8 cellular contexts compared by ENCODE assay signal in genomic region chr1:91282695-91283420, GRCh38.
A peak's percentile ranks its signal among the peaks of the same experiment; 100 is the strongest.
DNase-seq lines count a peak whose midpoint lies in the region.

No MANE protein-coding gene starts in this region.

- in situ Hi-C loops in GM23248 (cut with MboI): loop anchor here (25.0 kb wide), 1 partner anchor 654 kb away; the partner anchor contains the start of gene BRDT

- H3K9ac ChIP-seq in GM23248: peak overlapping the region; percentile 29; the same call in 1 of the 2 replicates

- peak overlapping the region; percentile 73 for H3K4me2 ChIP-seq in GM23248 (ENCODE audit: unreplicated experiment)

- H3K27me3 ChIP-seq in GM23248 (replicated peaks; ENCODE audit: insufficient read depth): no peaks in the 10 kb centered on the region

- H3K4me1 ChIP-seq in GM23248 (ENCODE audit: insufficient read depth): no peaks in the 10 kb centered on the region

- H2AFZ ChIP-seq in GM23248: peak overlapping the region; percentile 85

- no peaks in the 10 kb centered on the region for H3K9me3 ChIP-seq in GM23248 (ENCODE audit: low read depth)

- peak; percentile 91 for DNase-seq in DMS53 (lab: John Stamatoyannopoulos, UW)
- DNase-seq in GM23248: peak; percentile 79
- DNase-seq in NCI-H1436 treated with DMSO at 0.1 percent for 48 hours (lab: John Stamatoyannopoulos, UW): peak; percentile 2
- DNase-seq in T-helper 9 cell: peak; percentile 18
- DNase-seq in cerebellar cortex (ENCODE audit: low spot score): peak; percentile 79
- DNase-seq in kidney tubule cell (ENCODE audit: low spot score): peak; percentile 68
- peak; percentile 45 to 46 for DNase-seq in stimulated activated CD4-positive, alpha-beta T cell treated with anti-CD3 and anti-CD28 coated beads, Interleukin-2, amount 100 ng/mL, for 48 hours
- no peak for DNase-seq in activated T-helper 2 cell treated with anti-CD3 and anti-CD28 coated beads, Interferon-gamma antibody, Interleukin-2, Interleukin-4, amounts not matched to agents 10 μg/mL and 5 μg/mL and 100 μg/mL, durations not matched to agents 14 hours and 24 hours and 36 hours (ENCODE audit: low spot score)

- no peaks in the 10 kb centered on the region for H3K9me2 ChIP-seq in GM23248 (ENCODE audit: insufficient read depth)

- H3K4me3 Mint-ChIP-seq in activated T-helper 2 cell treated with anti-CD3 and anti-CD28 coated beads, Interferon-gamma antibody, Interleukin-2, Interleukin-4, amounts not matched to agents 10 μg/mL and 5 μg/mL and 100 μg/mL, durations not matched to agents 14 hours and 24 hours and 36 hours (ENCODE audit: low read depth): no peak overlapping the region

- H4K20me1 ChIP-seq in GM23248 (ENCODE audit: insufficient read depth): no peaks in the 10 kb centered on the region

- H3K79me2 ChIP-seq in GM23248 (ENCODE audit: insufficient read depth): no peaks in the 10 kb centered on the region

- no peak overlapping the region for H3K27ac ChIP-seq in GM23248

- no peaks in the 10 kb centered on the region for H3F3A ChIP-seq in GM23248 (ENCODE audit: insufficient read depth)

- no peaks in the 10 kb centered on the region for H3K4me1 Mint-ChIP-seq in activated T-helper 2 cell treated with anti-CD3 and anti-CD28 coated beads, Interferon-gamma antibody, Interleukin-2, Interleukin-4, amounts not matched to agents 10 μg/mL and 5 μg/mL and 100 μg/mL, durations not matched to agents 14 hours and 24 hours and 36 hours (ENCODE audit: low read depth)

- H3K4me3 ChIP-seq in GM23248: peak overlapping the region; percentile 52

- intact Hi-C loops in activated T-helper 2 cell treated with anti-CD3 and anti-CD28 coated beads, Interferon-gamma antibody, Interleukin-2, Interleukin-4, amounts not matched to agents 10 μg/mL and 5 μg/mL and 100 μg/mL, durations not matched to agents 14 hours and 24 hours and 36 hours (cut with micrococcal nuclease): loop anchor here (2.0 to 5.0 kb wide), 3 partner anchors 119 to 644 kb away; partner anchors contain the start of genes CDC7 and HFM1

- 34 to 40% methylated on average over 6 of the region's 6 CpGs for WGBS in GM23248 (ENCODE audit: low coverage in 1 of 2, low lambda C conversion rate in 2 of 2, missing lambda C conversion rate in 2 of 2), 2 experiments

- no peak overlapping the region for H3K27ac Mint-ChIP-seq in activated T-helper 2 cell treated with anti-CD3 and anti-CD28 coated beads, Interferon-gamma antibody, Interleukin-2, Interleukin-4, amounts not matched to agents 10 μg/mL and 5 μg/mL and 100 μg/mL, durations not matched to agents 14 hours and 24 hours and 36 hours

- no peaks in the 10 kb centered on the region for H3K36me3 Mint-ChIP-seq in activated T-helper 2 cell treated with anti-CD3 and anti-CD28 coated beads, Interferon-gamma antibody, Interleukin-2, Interleukin-4, amounts not matched to agents 10 μg/mL and 5 μg/mL and 100 μg/mL, durations not matched to agents 14 hours and 24 hours and 36 hours (ENCODE audit: low read depth)

- no peaks in the 10 kb centered on the region for H3K9me3 Mint-ChIP-seq in activated T-helper 2 cell treated with anti-CD3 and anti-CD28 coated beads, Interferon-gamma antibody, Interleukin-2, Interleukin-4, amounts not matched to agents 10 μg/mL and 5 μg/mL and 100 μg/mL, durations not matched to agents 14 hours and 24 hours and 36 hours

- no peaks in the 10 kb centered on the region for H3K36me3 ChIP-seq in GM23248 (ENCODE audit: low read depth)

- peaks cover 6% of the 10 kb centered on the region for H3K27me3 Mint-ChIP-seq in activated T-helper 2 cell treated with anti-CD3 and anti-CD28 coated beads, Interferon-gamma antibody, Interleukin-2, Interleukin-4, amounts not matched to agents 10 μg/mL and 5 μg/mL and 100 μg/mL, durations not matched to agents 14 hours and 24 hours and 36 hours (ENCODE audit: low read depth)
